Comparison of ENCODE assay signal across 18 cellular contexts in genomic region chr7:28889290-28889689, GRCh38.
A peak's percentile ranks its signal among the peaks of the same experiment; 100 is the strongest.
DNase-seq lines count a peak whose midpoint lies in the region; ATAC-seq and TF ChIP-seq lines count a peak whose summit lies in the region.
"Had no signal": no experiment of that assay in that cellular context is flagged by ENCODE, and none has a peak within 500 bp of the region (broad histone marks: within the 10 kb centered on the region; RNA-seq: fewer than 3 reads in every experiment).

No MANE protein-coding gene starts in this region.

- H3K36me3 Mint-ChIP-seq in endodermal cell (ENCODE audit: low read depth): no peaks in the 10 kb centered on the region
- H3K36me3 Mint-ChIP-seq: CD8-positive, alpha-beta memory T cell had no signal

- H3K4me3 ChIP-seq in HEK293 (ENCODE audit: low read depth, low read length): no peak overlapping the region
- H3K4me3 ChIP-seq in endodermal cell (ENCODE audit: low read length): no peak overlapping the region
- no peak overlapping the region for H3K4me3 ChIP-seq in osteoblast (ENCODE audit: insufficient read depth, low read length)

- DNase-seq in NCI-H2107 treated with DMSO at 0.1 percent for 48 hours (lab: John Stamatoyannopoulos, UW; ENCODE audit: unreplicated experiment): peak; percentile 33
- DNase-seq in endodermal cell: peak; percentile 58
- peak; percentile 10 for DNase-seq in osteoblast (ENCODE audit: insufficient read length, low spot score, missing footprints)
- no peak for DNase-seq in erythroblast (lab: John Stamatoyannopoulos, UW)
- DNase-seq in SIG-M5 (lab: John Stamatoyannopoulos, UW): no peak
- DNase-seq: ACHN; C1 segment of cervical spinal cord; CD8-positive, alpha-beta memory T cell; DMS53; H7; MM.1S; NCI-H1092 treated with DMSO at 0.1 percent for 48 hours; NCI-H446 treated with DMSO at 0.1 percent for 48 hours; PC-3 had no signal

- H3K4me1 Mint-ChIP-seq in endodermal cell: peaks cover 26% of the 10 kb centered on the region
- H3K4me1 Mint-ChIP-seq: CD8-positive, alpha-beta memory T cell had no signal

- TF ChIP-seq CTCF in HEK293 (tag by site-specific recombination; IDR thresholded peaks at IDR 0.05) (no peak), endodermal cell (conservative IDR thresholded peaks at IDR 0.05) (no peak), osteoblast (IDR thresholded peaks at IDR 0.05; ENCODE audit: extremely low read depth, low read depth, low read length) (no peak)

- WGBS in endodermal cell (ENCODE audit: insufficient coverage in 1 of 2, insufficient read length in 1 of 2), 2 experiments: 87 to 90% methylated on average over 2 to 4 of the region's 4 CpGs

- no peaks in the 10 kb centered on the region for H3K27me3 Mint-ChIP-seq in endodermal cell (ENCODE audit: insufficient read depth)

- H3K27me3 ChIP-seq in endodermal cell (ENCODE audit: control insufficient read depth, insufficient read depth, low read length, poor library complexity, severe bottlenecking) (no peaks in the 10 kb centered on the region), osteoblast (ENCODE audit: insufficient read depth, low read length) (peaks cover 49% of the 10 kb centered on the region)

- CTCF ChIA-PET in HEK293 (lab: Yijun Ruan, JAX): no interaction called here

- POLR2A ChIA-PET in HEK293 (lab: Yijun Ruan, JAX): no interaction called here

- no peak overlapping the region for H3K27ac ChIP-seq in HEK293 (ENCODE audit: extremely low read depth, low read depth, low read length)
- no peak overlapping the region for H3K27ac ChIP-seq in endodermal cell (ENCODE audit: low read depth, low read length)
- no peak overlapping the region for H3K27ac ChIP-seq in osteoblast (ENCODE audit: low read depth, low read length)
- H3K27ac ChIP-seq: RWPE1 had no signal

- no peaks in the 10 kb centered on the region for H3K9me3 ChIP-seq in HEK293 (ENCODE audit: control insufficient read depth, insufficient read depth, low read depth, low read length)
- no peaks in the 10 kb centered on the region for H3K9me3 ChIP-seq in endodermal cell (ENCODE audit: control insufficient read depth, low read length)
- H3K9me3 ChIP-seq in osteoblast (ENCODE audit: low read depth, low read length): no peaks in the 10 kb centered on the region

- H3K4me1 ChIP-seq in HEK293 (ENCODE audit: control insufficient read depth, insufficient read depth, low read length) (no peaks in the 10 kb centered on the region), endodermal cell (ENCODE audit: control insufficient read depth, insufficient read depth, low read length) (no peaks in the 10 kb centered on the region), osteoblast (ENCODE audit: insufficient read depth, low read length) (no peaks in the 10 kb centered on the region)

- no peak for ATAC-seq in GM19455 (IDR thresholded peaks at IDR 0.05; ENCODE audit: unreplicated experiment)
- ATAC-seq: PC-3 had no signal

- H3K27ac Mint-ChIP-seq in endodermal cell: no peak overlapping the region
- H3K27ac Mint-ChIP-seq: CD8-positive, alpha-beta memory T cell; T-helper 1 cell treated with Interleukin-12 subunit alpha and Interleukin-12 subunit beta and Interleukin-4 antibody, amounts not matched to agents 30 μg/mL and 1 μg/mL, for 36 hours had no signal

- no peaks in the 10 kb centered on the region for H3K9me3 Mint-ChIP-seq in endodermal cell
- H3K9me3 Mint-ChIP-seq: T-helper 1 cell treated with Interleukin-12 subunit alpha and Interleukin-12 subunit beta and Interleukin-4 antibody, amounts not matched to agents 30 μg/mL and 1 μg/mL, for 36 hours had no signal

- H2AFZ ChIP-seq in osteoblast (ENCODE audit: low read length): no peak overlapping the region

- no peak overlapping the region for H3K4me2 ChIP-seq in osteoblast (ENCODE audit: insufficient read depth, low read length)

- no peak overlapping the region for H3K4me3 Mint-ChIP-seq in endodermal cell
- H3K4me3 Mint-ChIP-seq: CD8-positive, alpha-beta memory T cell; T-helper 1 cell treated with Interleukin-12 subunit alpha and Interleukin-12 subunit beta and Interleukin-4 antibody, amounts not matched to agents 30 μg/mL and 1 μg/mL, for 36 hours had no signal

- H3K79me2 ChIP-seq in osteoblast (ENCODE audit: insufficient read depth, low read length): no peaks in the 10 kb centered on the region

- H3K36me3 ChIP-seq in HEK293 (ENCODE audit: control insufficient read depth in 2 of 2, insufficient read depth in 1 of 2, low read length in 2 of 2) (no peaks in the 10 kb centered on the region), endodermal cell (ENCODE audit: control insufficient read depth, insufficient read depth, low read length) (no peaks in the 10 kb centered on the region), osteoblast (ENCODE audit: insufficient read depth, low read length) (no peaks in the 10 kb centered on the region)

- TF ChIP-seq POLR2A in erythroblast (IDR thresholded peaks at IDR 0.05; ENCODE audit: low read length): no peak

- no peaks in the 10 kb centered on the region for H4K20me1 ChIP-seq in osteoblast (ENCODE audit: insufficient read depth, low read length)

- no peak overlapping the region for H3K9ac ChIP-seq in endodermal cell (ENCODE audit: extremely low read depth, low read length, poor library complexity, severe bottlenecking)

TF ChIP-seq in HEK293, 187 proteins besides CTCF, POLR2A, EP300 and RAD21:
- peak; percentile 75; the same call in 1 of the 2 replicates for TF ChIP-seq MZF1 (tag by site-specific recombination; IDR thresholded peaks at IDR 0.05; ENCODE audit: borderline replicate concordance)
- TF ChIP-seq ZNF513 (tag by site-specific recombination; IDR thresholded peaks at IDR 0.05): no peak
TF ChIP-seq in HEK293: peak in this region for 1.

Comparison
In these comparisons a context has a peak if more than half of its experiments do, and no peak if none do; other contexts are left out.
1. DNase-seq: peak in NCI-H2107 treated with DMSO at 0.1 percent for 48 hours (single experiment), endodermal cell (single experiment) and osteoblast (single experiment); none in erythroblast (0 of 2) and SIG-M5 (single experiment).